In genomic region chr6:32658268-32658897, GRCh38 we compare ENCODE assay signal across 16 cellular contexts. TPM values are rescaled to one million over a fixed set of nuclear protein-coding genes. Genes with fewer than 3 reads are reported as not detected.
"Had no signal": no experiment of that assay in that cellular context is flagged by ENCODE, and none has a peak within 500 bp of the region (broad histone marks: within the 10 kb centered on the region; RNA-seq: fewer than 3 reads in every experiment).

No MANE protein-coding gene starts in this region.

- ATAC-seq: left lobe of liver; stimulated activated naive CD8-positive, alpha-beta T cell treated with anti-CD3 and anti-CD28 coated beads, Interleukin-15, Interleukin-2, amounts not matched to agents 100 U/mL and 50 U/mL, for 24 hours had no signal

- H3K9me3 ChIP-seq: heart right ventricle had no signal

- H3K4me3 ChIP-seq: heart right ventricle had no signal

- H3K4me3 Mint-ChIP-seq: activated naive CD8-positive, alpha-beta T cell treated with anti-CD3 and anti-CD28 coated beads, Interleukin-2, amount 10 ng/mL, durations not matched to agents 7 days and 5 days; nephron progenitor cell; T-helper 1 cell treated with Interleukin-12 subunit alpha and Interleukin-12 subunit beta and Interleukin-4 antibody, amounts not matched to agents 30 μg/mL and 1 μg/mL, for 36 hours had no signal

- H3K27ac Mint-ChIP-seq: activated naive CD8-positive, alpha-beta T cell treated with anti-CD3 and anti-CD28 coated beads, Interleukin-2, amount 10 ng/mL, durations not matched to agents 7 days and 5 days; nephron progenitor cell; T-helper 1 cell treated with Interleukin-12 subunit alpha and Interleukin-12 subunit beta and Interleukin-4 antibody, amounts not matched to agents 30 μg/mL and 1 μg/mL, for 36 hours had no signal

- DNase-seq: activated CD4-positive, alpha-beta T cell treated with anti-CD3 and anti-CD28 coated beads, Interleukin-2, amount 50 U/mL, for 1 hour; activated CD4-positive, CD25-positive, alpha-beta regulatory T cell; activated naive CD8-positive, alpha-beta T cell treated with anti-CD3 and anti-CD28 coated beads, Interleukin-2, amount 10 ng/mL, durations not matched to agents 7 days and 5 days; aorta; heart right ventricle; mesenchymal stem cell; nephron progenitor cell; stimulated activated CD4-positive, alpha-beta T cell treated with anti-CD3 and anti-CD28 coated beads, Interleukin-12 subunit alpha, Interleukin-12 subunit beta, amount 100 ng/mL, for 4 hours; stimulated activated naive CD8-positive, alpha-beta T cell treated with anti-CD3 and anti-CD28 coated beads, Interleukin-15, Interleukin-2, amounts not matched to agents 100 U/mL and 50 U/mL, for 24 hours had no signal

- H3K4me1 ChIP-seq: heart right ventricle had no signal

RNA-seq across cellular contexts. Expression of gene HLA-DQB1, which starts 8.1 kb away (rescaled TPM):
- total RNA-seq: bronchial epithelial cell, fibroblast of lung, pulmonary artery endothelial cell, temporal lobe had no signal
- polyA plus RNA-seq: fibroblast of lung had no signal

RNA-seq across cellular contexts. Expression of gene HLA-DQA1, which starts 21.2 kb away (rescaled TPM):
- total RNA-seq: bronchial epithelial cell, fibroblast of lung, frontal cortex, pulmonary artery endothelial cell had no signal
